Comparison of ENCODE assay signal across 8 cellular contexts in genomic region chr14:73744175-73744867, GRCh38. TPM values are rescaled to one million over a fixed set of nuclear protein-coding genes. Genes with fewer than 3 reads are reported as not detected.
DNase-seq lines count a peak whose midpoint lies in the region; ATAC-seq, FAIRE-seq and TF ChIP-seq lines count a peak whose summit lies in the region.
"Had no signal": no experiment of that assay in that cellular context is flagged by ENCODE, and none has a peak within 500 bp of the region (broad histone marks: within the 10 kb centered on the region; RNA-seq: fewer than 3 reads in every experiment).

No MANE protein-coding gene starts in this region.

- H3K4me3 ChIP-seq in HepG2 (replicated peaks in 1 of 3; ENCODE audit: insufficient read depth in 1 of 3, low read depth in 2 of 3, low read length in 3 of 3) (no peak overlapping the region), subcutaneous abdominal adipose tissue (ENCODE audit: low read depth in 1 of 5, low read length in 5 of 5) (peak overlapping the region in 1 of 5 donors; percentile 21), prostate gland (no peak overlapping the region)

- no peaks in the 10 kb centered on the region for H3K27me3 ChIP-seq in HepG2 (ENCODE audit: control insufficient read depth in 1 of 2, insufficient read depth in 2 of 2, low read length in 2 of 2)
- H3K27me3 ChIP-seq in subcutaneous abdominal adipose tissue (ENCODE audit: control insufficient read depth in 5 of 5, insufficient read depth in 4 of 5, low read length in 5 of 5): no peaks in the 10 kb centered on the region
- H3K27me3 ChIP-seq in prostate gland (replicated peaks; ENCODE audit: insufficient read depth): no peaks in the 10 kb centered on the region

- TF ChIP-seq RAD21 in HepG2 (CRISPR knock-in tag; IDR thresholded peaks at IDR 0.05): no peak

- H3K36me3 Mint-ChIP-seq in activated T-helper 2 cell treated with anti-CD3 and anti-CD28 coated beads, Interferon-gamma antibody, Interleukin-2, Interleukin-4, amounts not matched to agents 10 μg/mL and 5 μg/mL and 100 μg/mL, durations not matched to agents 14 hours and 24 hours and 36 hours (ENCODE audit: low read depth): peaks cover 22% of the 10 kb centered on the region

- H3K27ac ChIP-seq in HepG2 (ENCODE audit: extremely low read length, insufficient read depth, low read length) (no peak overlapping the region), subcutaneous abdominal adipose tissue (ENCODE audit: low read depth, low read length) (peak overlapping the region; percentile 85), prostate gland (peak overlapping the region in 1 of 2 donors; percentile 47)

- FAIRE-seq in HepG2 (lab: Jason Lieb, UNC): no peak

- ATAC-seq in HepG2: no peak

- peak overlapping the region; percentile 80 for H3K27ac Mint-ChIP-seq in activated T-helper 2 cell treated with anti-CD3 and anti-CD28 coated beads, Interferon-gamma antibody, Interleukin-2, Interleukin-4, amounts not matched to agents 10 μg/mL and 5 μg/mL and 100 μg/mL, durations not matched to agents 14 hours and 24 hours and 36 hours

- in situ Hi-C loops in HepG2 (cut with HindIII; ENCODE audit: extremely low pct_ligation_motif_present, low pct_unique_long_range_greater_than_20kb): loop anchor here (25.0 kb wide), 1 partner anchor 293 kb away; no protein-coding TSS in a partner anchor

- peak overlapping the region; percentile 72 for H3K4me3 Mint-ChIP-seq in activated T-helper 2 cell treated with anti-CD3 and anti-CD28 coated beads, Interferon-gamma antibody, Interleukin-2, Interleukin-4, amounts not matched to agents 10 μg/mL and 5 μg/mL and 100 μg/mL, durations not matched to agents 14 hours and 24 hours and 36 hours (ENCODE audit: low read depth)

- WGBS in HepG2 (ENCODE audit: low lambda C conversion rate): 53% methylated on average over 5 of the region's 7 CpGs
- 44% methylated on average over 7 of the region's 7 CpGs for WGBS in prostate gland

- TF ChIP-seq CTCF in HepG2 (CRISPR knock-in tag; IDR thresholded peaks at IDR 0.05) (no peak), prostate gland (IDR thresholded peaks at IDR 0.05) (no peak)

- no peak for TF ChIP-seq POLR2A in HepG2 (IDR thresholded peaks at IDR 0.05; ENCODE audit: insufficient read depth in 1 of 2, low read depth in 2 of 2, low read length in 2 of 2)
- no peak for TF ChIP-seq POLR2A in prostate gland (IDR thresholded peaks at IDR 0.05)

- H3K36me3 ChIP-seq in HepG2 (replicated peaks in 1 of 2; ENCODE audit: control insufficient read depth in 1 of 2, insufficient read depth in 2 of 2, low read length in 2 of 2): peaks cover 0 to 9% of the 10 kb centered on the region in 2 experiments; a peak in 3 of 5 replicates
- peaks cover 0 to 9% (median 6%) of the 10 kb centered on the region in 5 donors for H3K36me3 ChIP-seq in subcutaneous abdominal adipose tissue (ENCODE audit: control insufficient read depth in 5 of 5, insufficient read depth in 5 of 5, low read length in 5 of 5)
- peaks cover 0 to 8% of the 10 kb centered on the region in 2 donors for H3K36me3 ChIP-seq in prostate gland

- no peak overlapping the region for H2AFZ ChIP-seq in HepG2 (ENCODE audit: low read length)

- no peak overlapping the region for H3K4me2 ChIP-seq in HepG2 (ENCODE audit: low read depth, low read length)

- H3K9ac ChIP-seq in HepG2 (ENCODE audit: insufficient read depth, low read depth, low read length) (peak overlapping the region; percentile 13; the same call in 1 of the 2 replicates), subcutaneous abdominal adipose tissue (ENCODE audit: low read length in 5 of 5) (peak overlapping the region in 2 of 5 donors; percentile 39 to 44)

- peaks cover 93% of the 10 kb centered on the region for H3K79me2 ChIP-seq in HepG2 (ENCODE audit: insufficient read depth, low read length)

- no peaks in the 10 kb centered on the region for H3K27me3 Mint-ChIP-seq in activated T-helper 2 cell treated with anti-CD3 and anti-CD28 coated beads, Interferon-gamma antibody, Interleukin-2, Interleukin-4, amounts not matched to agents 10 μg/mL and 5 μg/mL and 100 μg/mL, durations not matched to agents 14 hours and 24 hours and 36 hours (ENCODE audit: low read depth)

- H3K9me3 ChIP-seq in HepG2 (ENCODE audit: low read length) (no peaks in the 10 kb centered on the region), subcutaneous abdominal adipose tissue (ENCODE audit: control insufficient read depth in 5 of 5, low read length in 5 of 5) (no peaks in the 10 kb centered on the region), prostate gland (no peaks in the 10 kb centered on the region)

- H3K9me3 Mint-ChIP-seq in activated T-helper 2 cell treated with anti-CD3 and anti-CD28 coated beads, Interferon-gamma antibody, Interleukin-2, Interleukin-4, amounts not matched to agents 10 μg/mL and 5 μg/mL and 100 μg/mL, durations not matched to agents 14 hours and 24 hours and 36 hours: no peaks in the 10 kb centered on the region

- DNase-seq in HT-29 (ENCODE audit: low spot score) (peak; percentile 33), HepG2 (ENCODE audit: low spot score) (no peak), prostate gland (ENCODE audit: low spot score) (no peak), NCI-H187 (lab: John Stamatoyannopoulos, UW) (no peak), UCSD-AML1 (lab: John Stamatoyannopoulos, UW; ENCODE audit: unreplicated experiment) (no peak)
- no peak for DNase-seq in activated T-helper 2 cell treated with anti-CD3 and anti-CD28 coated beads, Interferon-gamma antibody, Interleukin-2, Interleukin-4, amounts not matched to agents 10 μg/mL and 5 μg/mL and 100 μg/mL, durations not matched to agents 14 hours and 24 hours and 36 hours (ENCODE audit: low spot score)
- DNase-seq: NCI-H2227 treated with DMSO at 0.1 percent for 48 hours had no signal

- no TSS peak for BruUV-seq in HepG2 (replicated peaks; lab: Mats Ljungman, UMichigan)

- TF ChIP-seq EP300 in HepG2 (IDR thresholded peaks at IDR 0.05; ENCODE audit: low read depth in 2 of 2, low read length in 2 of 2) (no peak), HepG2 (CRISPR knock-in tag; IDR thresholded peaks at IDR 0.05; ENCODE audit: borderline replicate concordance) (no peak)

- H3K4me1 ChIP-seq in HepG2 (ENCODE audit: insufficient read depth, low read length): peaks cover 91% of the 10 kb centered on the region
- peaks cover 43 to 96% (median 89%) of the 10 kb centered on the region in 5 donors for H3K4me1 ChIP-seq in subcutaneous abdominal adipose tissue (ENCODE audit: control insufficient read depth in 5 of 5, insufficient read depth in 5 of 5, low read length in 5 of 5)
- H3K4me1 ChIP-seq in prostate gland (replicated peaks): peaks cover 78% of the 10 kb centered on the region

- H3K4me1 Mint-ChIP-seq in activated T-helper 2 cell treated with anti-CD3 and anti-CD28 coated beads, Interferon-gamma antibody, Interleukin-2, Interleukin-4, amounts not matched to agents 10 μg/mL and 5 μg/mL and 100 μg/mL, durations not matched to agents 14 hours and 24 hours and 36 hours (ENCODE audit: low read depth): peaks cover 88% of the 10 kb centered on the region

- peaks cover 84% of the 10 kb centered on the region for H4K20me1 ChIP-seq in HepG2 (ENCODE audit: insufficient read depth, low read length)

- CTCF ChIA-PET in HepG2 (lab: Yijun Ruan, JAX; ENCODE audit: low intra/inter-chr PET ratio, low total read pairs): no interaction called here

- POLR2A ChIA-PET in HepG2 (lab: Yijun Ruan, JAX): interaction anchor here (0.9 to 1.3 kb wide), 3 partner anchors 10 to 41 kb away, joined by 3 to 6 read pairs (median 4); no protein-coding TSS in a partner anchor

- intact Hi-C loops in activated T-helper 2 cell treated with anti-CD3 and anti-CD28 coated beads, Interferon-gamma antibody, Interleukin-2, Interleukin-4, amounts not matched to agents 10 μg/mL and 5 μg/mL and 100 μg/mL, durations not matched to agents 14 hours and 24 hours and 36 hours (cut with micrococcal nuclease): loop anchor here (5.0 to 10.0 kb wide), 2 partner anchors 83 to 300 kb away; no protein-coding TSS in a partner anchor
- intact Hi-C loops in HepG2 (cut with micrococcal nuclease; ENCODE audit: unreplicated experiment): no loop called here
- intact Hi-C loops in prostate gland (cut with DNase I): no loop called here

RNA-seq across cellular contexts. Expression of gene PNMA1, which starts 30.1 kb away (rescaled TPM):
- total RNA-seq in HT-29 (2014; rRNA removed; shearing (Covaris generic)): 6.3 and 7.5 TPM in 2 replicates
- 30.1 and 32.1 TPM in 2 replicates for total RNA-seq in activated T-helper 2 cell treated with anti-CD3 and anti-CD28 coated beads, Interferon-gamma antibody, Interleukin-2, Interleukin-4, amounts not matched to agents 10 μg/mL and 5 μg/mL and 100 μg/mL, durations not matched to agents 14 hours and 24 hours and 36 hours
- total RNA-seq in HepG2 (2016; rRNA removed; fragmentation: Illumina TruSeq; extraction: Trizol): 8.3 and 10.7 TPM in 2 replicates
- total RNA-seq in HepG2 (2016; cell fraction: cytosol; rRNA removed; fragmentation: Illumina TruSeq; extraction: Trizol; ENCODE audit: low read depth): 1.8 and 1.9 TPM in 2 replicates
- 8.5 and 12.1 TPM in 2 replicates for total RNA-seq in HepG2 (2016; cell fraction: insoluble cytoplasmic fraction; rRNA removed; fragmentation: Illumina TruSeq; extraction: Trizol)
- total RNA-seq in HepG2 (2016; cell fraction: membrane; rRNA removed; fragmentation: Illumina TruSeq; extraction: Trizol): 7.8 and 8.3 TPM in 2 replicates
- total RNA-seq in HepG2 (2016; cell fraction: nucleus; rRNA removed; fragmentation: Illumina TruSeq; extraction: Trizol): 8.6 and 9.7 TPM in 2 replicates
- 6.6 and 7.0 TPM in 2 replicates for polyA plus RNA-seq in HepG2 (2011; rRNA removed)
- 5.3 and 6.7 TPM in 2 replicates for polyA plus RNA-seq in HepG2 (2011; cell fraction: cytosol; rRNA removed)
- 6.4 and 7.7 TPM in 2 replicates for polyA plus RNA-seq in HepG2 (2011; cell fraction: nucleus; rRNA removed)
- polyA plus RNA-seq in HepG2 (2012): 14.1 and 14.8 TPM in 2 replicates
- 2.5 and 2.9 TPM in 2 replicates for polyA plus RNA-seq in HepG2 (2016; cell fraction: cytosol; fragmentation: Illumina TruSeq; extraction: Trizol; ENCODE audit: low read depth)
- polyA plus RNA-seq in HepG2 (2016; cell fraction: insoluble cytoplasmic fraction; fragmentation: Illumina TruSeq; extraction: Trizol; ENCODE audit: low read depth): 18.3 and 20.9 TPM in 2 replicates
- 7.0 and 8.6 TPM in 2 replicates for polyA plus RNA-seq in HepG2 (2016; cell fraction: membrane; fragmentation: Illumina TruSeq; extraction: Trizol; ENCODE audit: low read depth)
- 17.9 and 18.6 TPM in 2 replicates for polyA plus RNA-seq in HepG2 (2016; cell fraction: nucleus; fragmentation: Illumina TruSeq; extraction: Trizol; ENCODE audit: insufficient read depth, low read depth)
- polyA minus RNA-seq in HepG2 (2011; rRNA and poly(A)+ RNA removed; ENCODE audit: low replicate concordance): 5.1 and 5.4 TPM in 2 replicates
- 5.6 and 6.3 TPM in 2 replicates for polyA minus RNA-seq in HepG2 (2011; cell fraction: cytosol; rRNA and poly(A)+ RNA removed)
- polyA minus RNA-seq in HepG2 (2011; cell fraction: nucleus; rRNA and poly(A)+ RNA removed): 4.8 and 7.0 TPM in 2 replicates
- 10 to 100 TPM; 18.6 to 62.7 TPM for total RNA-seq in prostate gland
